Comparison of ENCODE assay signal across 11 cellular contexts in the genomic region with DNA sequence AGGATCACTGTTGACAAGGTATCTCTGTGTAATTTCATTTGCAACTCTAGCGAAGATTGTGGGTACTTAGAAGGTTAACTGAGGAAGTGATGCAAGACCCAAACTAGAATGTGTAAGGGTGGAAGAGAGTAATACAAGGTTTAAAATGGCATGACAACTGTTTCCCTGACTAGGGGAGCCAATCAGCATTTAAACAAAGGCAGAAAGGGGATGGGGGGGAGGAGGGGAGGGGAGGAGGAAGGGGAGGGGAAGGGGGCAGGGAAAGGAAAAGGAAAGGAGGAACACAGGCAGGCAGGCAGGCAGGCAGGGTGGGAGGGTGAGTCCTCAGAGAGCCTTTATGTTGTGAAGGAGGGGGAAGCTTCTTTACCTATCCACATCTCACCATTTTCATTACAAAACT.
DNase-seq lines count a peak whose midpoint lies in the region; ATAC-seq and TF ChIP-seq lines count a peak whose summit lies in the region.
"Had no signal": no experiment of that assay in that cellular context is flagged by ENCODE, and none has a peak within 500 bp of the region (broad histone marks: within the 10 kb centered on the region; RNA-seq: fewer than 3 reads in every experiment).

No MANE protein-coding gene starts in this region.

- H3K27ac ChIP-seq in RWPE1 = no peak overlapping the region; the same call in 1 of the 2 replicates
- H3K27ac ChIP-seq in coronary artery = peak overlapping the region in 1 of 2 donors; percentile 42

- H3K9me3 Mint-ChIP-seq in stimulated activated effector memory CD8-positive, alpha-beta T cell treated with anti-CD3 and anti-CD28 coated beads, Interleukin-12 subunit alpha, Interleukin-12 subunit beta, amount 100 ng/mL, for 72 hours = no peaks in the 10 kb centered on the region

- H3K27ac Mint-ChIP-seq in stimulated activated effector memory CD8-positive, alpha-beta T cell treated with anti-CD3 and anti-CD28 coated beads, Interleukin-12 subunit alpha, Interleukin-12 subunit beta, amount 100 ng/mL, for 72 hours = peak overlapping the region; percentile 55

- peaks cover 95% of the 10 kb centered on the region for H3K36me3 Mint-ChIP-seq in stimulated activated effector memory CD8-positive, alpha-beta T cell treated with anti-CD3 and anti-CD28 coated beads, Interleukin-12 subunit alpha, Interleukin-12 subunit beta, amount 100 ng/mL, for 72 hours

- H3K4me3 ChIP-seq in coronary artery = no peak overlapping the region

- DNase-seq in NCI-H82 (lab: John Stamatoyannopoulos, UW) = peak; percentile 7
- no peak for DNase-seq in NCI-H82 treated with DMSO at 0.1 percent for 48 hours (lab: John Stamatoyannopoulos, UW; ENCODE audit: unreplicated experiment)
- peak; percentile 14 for DNase-seq in RWPE1 (ENCODE audit: low spot score)
- peak; percentile 25 for DNase-seq in dedifferentiated amniotic fluid mesenchymal stem cell (ENCODE audit: extremely low spot score)
- no peak for DNase-seq in stimulated activated effector memory CD8-positive, alpha-beta T cell treated with anti-CD3 and anti-CD28 coated beads, Interleukin-12 subunit alpha, Interleukin-12 subunit beta, amount 100 ng/mL, for 72 hours (ENCODE audit: low spot score in 2 of 2)
- no peak for DNase-seq in coronary artery (ENCODE audit: low spot score)
- DNase-seq in D341Med (ENCODE audit: low spot score) = no peak
- no peak for DNase-seq in NCI-H526 treated with DMSO at 0.1 percent for 48 hours (lab: John Stamatoyannopoulos, UW)
- DNase-seq: ACHN; activated effector memory CD4-positive, alpha-beta T cell treated with anti-CD3 and anti-CD28 coated beads, Interleukin-2, amount 50 U/mL, for 16 hours; Right ventricle myocardium superior had no signal

- no peak for ATAC-seq in stimulated activated effector memory CD8-positive, alpha-beta T cell treated with anti-CD3 and anti-CD28 coated beads, Interleukin-12 subunit alpha, Interleukin-12 subunit beta, amount 100 ng/mL, for 72 hours

- CTCF ChIA-PET in RWPE1 (lab: Yijun Ruan, JAX) = interaction anchor here (0.7 to 1.6 kb wide), 5 partner anchors 10 to 873 kb away, joined by 3 to 5 read pairs (median 3); no protein-coding TSS in a partner anchor

- POLR2A ChIA-PET in RWPE1 (lab: Yijun Ruan, JAX; ENCODE audit: low non-redundant PET) = no interaction called here

- no peak overlapping the region for H3K4me3 Mint-ChIP-seq in stimulated activated effector memory CD8-positive, alpha-beta T cell treated with anti-CD3 and anti-CD28 coated beads, Interleukin-12 subunit alpha, Interleukin-12 subunit beta, amount 100 ng/mL, for 72 hours

- no peak for TF ChIP-seq CTCF in RWPE1 (conservative IDR thresholded peaks at IDR 0.05; ENCODE audit: low read depth)
- no peak for TF ChIP-seq CTCF in coronary artery (IDR thresholded peaks at IDR 0.05)

- peaks cover 10% of the 10 kb centered on the region for H3K4me1 Mint-ChIP-seq in stimulated activated effector memory CD8-positive, alpha-beta T cell treated with anti-CD3 and anti-CD28 coated beads, Interleukin-12 subunit alpha, Interleukin-12 subunit beta, amount 100 ng/mL, for 72 hours

Comparison
In these comparisons a context has a peak if more than half of its experiments do, and no peak if none do; other contexts are left out.
1. DNase-seq: peak in NCI-H82 (single experiment), RWPE1 (single experiment) and dedifferentiated amniotic fluid mesenchymal stem cell (single experiment); none in NCI-H82 treated with DMSO at 0.1 percent for 48 hours (single experiment), stimulated activated effector memory CD8-positive, alpha-beta T cell treated with anti-CD3 and anti-CD28 coated beads, Interleukin-12 subunit alpha, Interleukin-12 subunit beta, amount 100 ng/mL, for 72 hours (0 of 2), coronary artery (single experiment), D341Med (single experiment) and NCI-H526 treated with DMSO at 0.1 percent for 48 hours (single experiment).